Comparison of ENCODE assay signal across 2 cellular contexts in the genomic region with DNA sequence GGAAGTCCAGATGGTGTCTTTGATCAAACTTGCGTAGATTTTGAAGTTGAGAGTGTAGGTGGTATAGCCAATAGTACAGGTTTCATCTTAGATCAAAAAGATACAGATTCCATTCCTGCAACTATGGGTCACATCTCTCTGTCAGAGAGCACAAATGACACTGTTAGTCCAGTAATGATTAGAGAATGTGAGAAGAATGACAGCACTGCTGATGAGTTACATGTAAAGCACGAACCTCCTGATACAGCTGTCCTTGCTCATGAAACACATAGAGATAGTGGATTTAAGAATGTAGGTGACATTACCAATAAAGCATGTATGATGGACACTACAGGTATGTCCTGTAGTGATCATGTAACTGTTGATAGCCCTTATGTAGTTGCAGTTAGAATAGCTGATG.
TF ChIP-seq lines count a peak whose summit lies in the region.

No MANE protein-coding gene starts in this region.

TF ChIP-seq in HCT116, 20 proteins besides CTCF, POLR2A, EP300 and RAD21:
- no peak for TF ChIP-seq EZH2 (IDR thresholded peaks at IDR 0.05)
- TF ChIP-seq SRF (IDR thresholded peaks at IDR 0.05; ENCODE audit: low read depth) = no peak
- no peak for TF ChIP-seq ELF1 (IDR thresholded peaks at IDR 0.05; ENCODE audit: borderline replicate concordance, low read depth)
- TF ChIP-seq, protein P1, sequence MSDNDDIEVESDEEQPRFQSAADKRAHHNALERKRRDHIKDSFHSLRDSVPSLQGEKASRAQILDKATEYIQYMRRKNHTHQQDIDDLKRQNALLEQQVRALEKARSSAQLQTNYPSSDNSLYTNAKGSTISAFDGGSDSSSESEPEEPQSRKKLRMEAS (IDR thresholded peaks at IDR 0.05) = no peak
- no peak for TF ChIP-seq ZBTB33 (IDR thresholded peaks at IDR 0.05; ENCODE audit: extremely low read depth, insufficient replicate concordance, low read length)
- no peak for TF ChIP-seq JUND (IDR thresholded peaks at IDR 0.05)
- no peak for TF ChIP-seq ZFX (IDR thresholded peaks at IDR 0.05)
- TF ChIP-seq SIN3A (IDR thresholded peaks at IDR 0.05; ENCODE audit: low read depth) = no peak
- TF ChIP-seq FOSL1 (IDR thresholded peaks at IDR 0.05; ENCODE audit: low read depth) = no peak
- no peak for TF ChIP-seq CBX3 (IDR thresholded peaks at IDR 0.05; ENCODE audit: low read depth)

TF ChIP-seq in endothelial cell of umbilical vein, 7 proteins besides CTCF, POLR2A, EP300 and RAD21:
- TF ChIP-seq GATA2 (IDR thresholded peaks at IDR 0.05; ENCODE audit: insufficient read depth, insufficient read length, low read depth, low read length) (no peak), MYC (IDR thresholded peaks at IDR 0.05; ENCODE audit: low read depth, low read length) (no peak), JUN (IDR thresholded peaks at IDR 0.05; ENCODE audit: borderline replicate concordance, insufficient read depth, insufficient read length, low read depth) (no peak), POLR2AphosphoS5 (IDR thresholded peaks at IDR 0.05; ENCODE audit: insufficient read depth, low read depth, low read length) (no peak), EZH2 (IDR thresholded peaks at IDR 0.05; ENCODE audit: borderline replicate concordance, low read depth, low read length, severe bottlenecking) (no peak), FOS (IDR thresholded peaks at IDR 0.05; ENCODE audit: borderline replicate concordance, insufficient read depth, low read length) (no peak)
- TF ChIP-seq, protein P1 (IDR thresholded peaks at IDR 0.05; ENCODE audit: insufficient read depth, insufficient read length) = no peak
